8 cellular contexts compared by ENCODE assay signal in the genomic region with DNA sequence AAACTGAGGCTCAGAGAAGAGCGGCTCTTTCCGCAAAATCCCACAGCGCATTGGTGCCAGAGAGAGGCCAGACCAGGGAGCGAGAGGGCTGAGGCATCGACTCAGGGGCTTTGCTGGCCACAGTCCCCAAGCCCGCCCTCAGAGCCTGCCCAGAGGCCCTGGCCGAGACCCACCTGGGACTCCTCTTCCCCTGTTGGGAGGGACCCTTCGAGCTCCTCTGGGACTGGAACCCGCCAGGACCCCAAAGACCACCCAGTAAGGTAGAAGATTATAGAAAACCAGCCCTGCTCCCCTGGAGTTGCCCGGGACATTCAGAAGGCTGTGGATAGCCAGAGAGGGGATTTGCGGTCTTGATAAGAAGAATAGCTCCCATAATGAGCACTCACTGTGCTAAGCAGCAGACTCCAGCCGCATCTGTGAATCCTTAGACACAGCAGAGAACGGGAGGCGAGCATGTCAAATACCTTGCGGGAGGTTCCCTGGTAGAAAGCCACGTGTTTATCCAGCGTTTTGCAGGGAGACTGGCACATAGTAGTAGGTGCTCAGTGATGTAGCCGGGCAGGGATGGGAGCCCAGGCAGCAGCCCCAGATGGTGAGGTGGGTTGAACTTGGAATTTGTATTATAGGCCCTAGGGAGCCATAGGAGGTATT. TPM values are rescaled to one million over a fixed set of nuclear protein-coding genes. Genes with fewer than 3 reads are reported as not detected.
DNase-seq lines count a peak whose midpoint lies in the region; ATAC-seq and TF ChIP-seq lines count a peak whose summit lies in the region.

No MANE protein-coding gene starts in this region.

- H3K36me3 Mint-ChIP-seq in activated naive CD8-positive, alpha-beta T cell treated with anti-CD3 and anti-CD28 coated beads for 36 hours: peaks cover 2% of the 10 kb centered on the region

- peak overlapping the region; percentile 46 for H3K4me3 ChIP-seq in HFF-Myc (replicated peaks; ENCODE audit: low read depth, low read length)
- H3K4me3 ChIP-seq in iPS-11a (ENCODE audit: low read depth, low read length): peak overlapping the region; percentile 38
- H3K4me3 ChIP-seq in skeletal muscle tissue (ENCODE audit: low read length in 3 of 3): peak overlapping the region; percentile 74 to 96 (median 76)

- DNase-seq in HFF-Myc (ENCODE audit: extremely low read depth, low read depth): no peak
- no peak for DNase-seq in activated naive CD8-positive, alpha-beta T cell treated with anti-CD3 and anti-CD28 coated beads for 36 hours
- no peak for DNase-seq in midbrain (lab: John Stamatoyannopoulos, UW)
- DNase-seq in RPMI8226: no peak
- no peak for DNase-seq in stimulated activated CD4-positive, alpha-beta T cell treated with anti-CD3 and anti-CD28 coated beads, Interleukin-4, amount 100 ng/mL, for 1 hour

- peak overlapping the region; percentile 54 for H3K27ac Mint-ChIP-seq in activated naive CD8-positive, alpha-beta T cell treated with anti-CD3 and anti-CD28 coated beads for 36 hours

- H3K4me1 ChIP-seq in skeletal muscle tissue (ENCODE audit: control insufficient read depth in 3 of 3, insufficient read depth in 3 of 3, low read length in 3 of 3): peaks cover 51 to 60% (median 56%) of the 10 kb centered on the region in 3 donors

- H3K27me3 ChIP-seq in skeletal muscle tissue (ENCODE audit: control insufficient read depth in 3 of 3, insufficient read depth in 3 of 3, low read length in 3 of 3): no peaks in the 10 kb centered on the region

- no peaks in the 10 kb centered on the region for H3K9me3 Mint-ChIP-seq in activated naive CD8-positive, alpha-beta T cell treated with anti-CD3 and anti-CD28 coated beads for 36 hours

- no peak for TF ChIP-seq CTCF in HFF-Myc (IDR thresholded peaks at IDR 0.05; ENCODE audit: low read depth, low read length, missing control alignments)

- H3K36me3 ChIP-seq in skeletal muscle tissue (ENCODE audit: control insufficient read depth in 3 of 3, insufficient read depth in 3 of 3, low read length in 3 of 3): peaks cover under 1 to 9% (median 2%) of the 10 kb centered on the region in 3 donors

- H3K4me1 Mint-ChIP-seq in activated naive CD8-positive, alpha-beta T cell treated with anti-CD3 and anti-CD28 coated beads for 36 hours: peaks cover 9% of the 10 kb centered on the region

- peak overlapping the region; percentile 92 for H3K27ac ChIP-seq in skeletal muscle tissue (ENCODE audit: low read depth, low read length)

- H3K27me3 Mint-ChIP-seq in activated naive CD8-positive, alpha-beta T cell treated with anti-CD3 and anti-CD28 coated beads for 36 hours: peaks cover 8% of the 10 kb centered on the region

- no peak for ATAC-seq in HG02970 (IDR thresholded peaks at IDR 0.05; ENCODE audit: low FRiP score, unreplicated experiment)

- peak overlapping the region; percentile 43 for H3K4me3 Mint-ChIP-seq in activated naive CD8-positive, alpha-beta T cell treated with anti-CD3 and anti-CD28 coated beads for 36 hours

- no peaks in the 10 kb centered on the region for H3K9me3 ChIP-seq in skeletal muscle tissue (ENCODE audit: control insufficient read depth in 3 of 3, low read length in 3 of 3)

- peak overlapping the region; percentile 57 to 86 (median 68) for H3K9ac ChIP-seq in skeletal muscle tissue (ENCODE audit: low read depth in 1 of 3, low read length in 3 of 3)

RNA-seq across cellular contexts. Expression of a gene that starts 0.7 kb away (rescaled TPM):
- 10 to 100 TPM in 1 of 2 experiments, 1 to 10 TPM in 1; 9.9 to 11.7 TPM for total RNA-seq in activated naive CD8-positive, alpha-beta T cell treated with anti-CD3 and anti-CD28 coated beads for 36 hours
- 359 TPM for total RNA-seq in skeletal muscle tissue

RNA-seq across cellular contexts. Expression of a gene that starts 21.3 kb away (rescaled TPM):
- 10 to 100 TPM; 44.5 to 45.1 TPM for total RNA-seq in activated naive CD8-positive, alpha-beta T cell treated with anti-CD3 and anti-CD28 coated beads for 36 hours
- total RNA-seq in skeletal muscle tissue: 33.9 TPM

RNA-seq across cellular contexts. Expression of a gene that starts 23.7 kb away (rescaled TPM):
- 10 to 100 TPM; 17.7 to 18.8 TPM for total RNA-seq in activated naive CD8-positive, alpha-beta T cell treated with anti-CD3 and anti-CD28 coated beads for 36 hours
- 9.4 TPM for total RNA-seq in skeletal muscle tissue

RNA-seq across cellular contexts. Expression of a gene that starts 38.7 kb away (rescaled TPM):
- 10 to 100 TPM; 45.3 to 51.2 TPM for total RNA-seq in activated naive CD8-positive, alpha-beta T cell treated with anti-CD3 and anti-CD28 coated beads for 36 hours
- total RNA-seq in skeletal muscle tissue: 23.5 TPM

RNA-seq across cellular contexts. Expression of a gene that starts 52.5 kb away (rescaled TPM):
- 1 to 10 TPM; 2.3 to 3.2 TPM for total RNA-seq in activated naive CD8-positive, alpha-beta T cell treated with anti-CD3 and anti-CD28 coated beads for 36 hours
- total RNA-seq in skeletal muscle tissue: not detected

Comparison
In these comparisons a context has a peak if more than half of its experiments do, and no peak if none do; other contexts are left out.
1. RNA of a gene that starts 0.7 kb away (total RNA-seq): 359 TPM in skeletal muscle tissue (single experiment); 9.9 to 11.7 TPM in activated naive CD8-positive, alpha-beta T cell treated with anti-CD3 and anti-CD28 coated beads for 36 hours; every median in the first group is over 10 times any median in the second.
2. Peak in every context shown above with its lines, with median percentiles within 50 percentile points of each other: H3K4me3 ChIP-seq.